ENCODE assay signal across 8 cellular contexts in the genomic region with DNA sequence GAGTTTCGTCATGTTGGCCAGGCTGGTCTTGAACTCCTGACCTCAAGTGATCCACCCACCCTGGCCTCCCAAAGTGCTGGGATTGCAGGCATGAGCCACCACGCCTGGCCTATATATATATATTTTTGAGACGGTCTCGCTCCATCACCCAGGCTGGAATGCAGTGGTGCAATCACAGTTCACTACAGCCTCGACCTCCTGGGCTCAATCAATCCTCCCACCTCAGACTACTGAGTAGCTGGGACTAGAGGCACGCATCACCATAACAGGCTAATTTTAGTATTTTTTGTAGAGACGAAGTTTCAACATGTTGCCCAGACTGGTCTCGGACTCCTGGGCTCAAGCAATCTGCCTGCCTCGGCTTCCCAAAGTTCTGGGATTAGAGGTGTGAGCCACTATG. TPM values are rescaled to one million over a fixed set of nuclear protein-coding genes. Genes with fewer than 3 reads are reported as not detected.
A peak's percentile ranks its signal among the peaks of the same experiment; 100 is the strongest.
DNase-seq lines count a peak whose midpoint lies in the region; ATAC-seq and TF ChIP-seq lines count a peak whose summit lies in the region.
"Not testable (repeated sequence)": the region's sequence is repeated elsewhere in the genome, so short reads cannot be mapped to it uniquely, and the experiment has no call there.

No MANE protein-coding gene starts in this region.

- intact Hi-C loops in CD4-positive, alpha-beta T cell (cut with DNase I, micrococcal nuclease); activated T-helper 2 cell treated with anti-CD3 and anti-CD28 coated beads, Interferon-gamma antibody, Interleukin-2, Interleukin-4, amounts not matched to agents 10 μg/mL and 5 μg/mL and 100 μg/mL, durations not matched to agents 14 hours and 24 hours and 36 hours (cut with micrococcal nuclease): not testable (repeated sequence)

- POLR2A ChIA-PET in CD4-positive, alpha-beta T cell (lab: Charles Lee) = interaction anchor here (1.0 to 9.7 kb wide), 3 partner anchors 17 to 84 kb away, joined by 3 to 106 read pairs (median 3); partner anchors contain the start of gene B9D2

- peaks cover 39% of the 10 kb centered on the region for H4K20me1 ChIP-seq in BLaER1

- peaks cover 80% of the 10 kb centered on the region for H3K4me1 ChIP-seq in BLaER1
- H3K4me1 ChIP-seq in neutrophil (ENCODE audit: control insufficient read depth in 1 of 2, insufficient read depth in 1 of 2, low read depth in 1 of 2, low read length in 1 of 2) = peaks cover 66 to 75% of the 10 kb centered on the region in 2 experiments

- CTCF ChIA-PET in CD4-positive, alpha-beta T cell (lab: Charles Lee) = not testable (repeated sequence)

- peak overlapping the region; percentile 48 for H3K4me3 Mint-ChIP-seq in CD4-positive, alpha-beta T cell
- not testable (repeated sequence) for H3K4me3 Mint-ChIP-seq in T-helper 17 cell; activated T-helper 2 cell treated with anti-CD3 and anti-CD28 coated beads, Interferon-gamma antibody, Interleukin-2, Interleukin-4, amounts not matched to agents 10 μg/mL and 5 μg/mL and 100 μg/mL, durations not matched to agents 14 hours and 24 hours and 36 hours (ENCODE audit: low read depth); effector memory CD8-positive, alpha-beta T cell
- peak overlapping the region; percentile 25 for H3K4me3 Mint-ChIP-seq in central memory CD8-positive, alpha-beta T cell

- H3K27me3 Mint-ChIP-seq in CD4-positive, alpha-beta T cell; T-helper 17 cell; activated T-helper 2 cell treated with anti-CD3 and anti-CD28 coated beads, Interferon-gamma antibody, Interleukin-2, Interleukin-4, amounts not matched to agents 10 μg/mL and 5 μg/mL and 100 μg/mL, durations not matched to agents 14 hours and 24 hours and 36 hours (ENCODE audit: low read depth); central memory CD8-positive, alpha-beta T cell; effector memory CD8-positive, alpha-beta T cell: not testable (repeated sequence)

- not testable (repeated sequence) for H3K27me3 ChIP-seq in BLaER1; CD4-positive, alpha-beta T cell (ENCODE audit: control insufficient read depth, insufficient read depth, low read length); neutrophil

- peaks cover 59% of the 10 kb centered on the region for H3K36me3 ChIP-seq in BLaER1
- H3K36me3 ChIP-seq in neutrophil = peaks cover 57% of the 10 kb centered on the region

- not testable (repeated sequence) for H3K4me3 ChIP-seq in BLaER1; neutrophil (ENCODE audit: low read depth in 1 of 2, low read length in 1 of 2)

- peak overlapping the region; percentile 38 for H3K27ac Mint-ChIP-seq in CD4-positive, alpha-beta T cell
- peak overlapping the region; percentile 51 for H3K27ac Mint-ChIP-seq in T-helper 17 cell
- peak overlapping the region; percentile 33 for H3K27ac Mint-ChIP-seq in activated T-helper 2 cell treated with anti-CD3 and anti-CD28 coated beads, Interferon-gamma antibody, Interleukin-2, Interleukin-4, amounts not matched to agents 10 μg/mL and 5 μg/mL and 100 μg/mL, durations not matched to agents 14 hours and 24 hours and 36 hours
- not testable (repeated sequence) for H3K27ac Mint-ChIP-seq in central memory CD8-positive, alpha-beta T cell (ENCODE audit: low read depth)
- peak overlapping the region; percentile 41 to 98 for H3K27ac Mint-ChIP-seq in effector memory CD8-positive, alpha-beta T cell

- H3K9ac ChIP-seq in BLaER1 = not testable (repeated sequence)

- H3K36me3 Mint-ChIP-seq in CD4-positive, alpha-beta T cell (ENCODE audit: low read depth) = peaks cover 85% of the 10 kb centered on the region
- peaks cover 14% of the 10 kb centered on the region for H3K36me3 Mint-ChIP-seq in T-helper 17 cell (ENCODE audit: low read depth)
- peaks cover 80% of the 10 kb centered on the region for H3K36me3 Mint-ChIP-seq in activated T-helper 2 cell treated with anti-CD3 and anti-CD28 coated beads, Interferon-gamma antibody, Interleukin-2, Interleukin-4, amounts not matched to agents 10 μg/mL and 5 μg/mL and 100 μg/mL, durations not matched to agents 14 hours and 24 hours and 36 hours (ENCODE audit: low read depth)
- H3K36me3 Mint-ChIP-seq in central memory CD8-positive, alpha-beta T cell (ENCODE audit: insufficient read depth) = peaks cover 89% of the 10 kb centered on the region
- H3K36me3 Mint-ChIP-seq in effector memory CD8-positive, alpha-beta T cell (ENCODE audit: insufficient read depth) = peaks cover 100% of the 10 kb centered on the region

- not testable (repeated sequence) for H3K9me3 Mint-ChIP-seq in CD4-positive, alpha-beta T cell; activated T-helper 2 cell treated with anti-CD3 and anti-CD28 coated beads, Interferon-gamma antibody, Interleukin-2, Interleukin-4, amounts not matched to agents 10 μg/mL and 5 μg/mL and 100 μg/mL, durations not matched to agents 14 hours and 24 hours and 36 hours; central memory CD8-positive, alpha-beta T cell; effector memory CD8-positive, alpha-beta T cell

- H3K9me3 ChIP-seq in BLaER1; CD4-positive, alpha-beta T cell (ENCODE audit: control insufficient read depth, low read length); T-helper 17 cell (ENCODE audit: control insufficient read depth, low read length, poor library complexity, severe bottlenecking); neutrophil: not testable (repeated sequence)

- not testable (repeated sequence) for DNase-seq in CD4-positive, alpha-beta T cell; T-helper 17 cell; activated T-helper 2 cell treated with anti-CD3 and anti-CD28 coated beads, Interferon-gamma antibody, Interleukin-2, Interleukin-4, amounts not matched to agents 10 μg/mL and 5 μg/mL and 100 μg/mL, durations not matched to agents 14 hours and 24 hours and 36 hours (ENCODE audit: low spot score); central memory CD8-positive, alpha-beta T cell (ENCODE audit: low spot score in 2 of 2); effector memory CD8-positive, alpha-beta T cell
- peak; percentile 67 for DNase-seq in iris pigment epithelial cell (ENCODE audit: low read depth)

- not testable (repeated sequence) for ATAC-seq in CD4-positive, alpha-beta T cell (ENCODE audit: poor library complexity); T-helper 17 cell; central memory CD8-positive, alpha-beta T cell (replicated peaks; ENCODE audit: extremely low read depth, poor library complexity, severe bottlenecking); effector memory CD8-positive, alpha-beta T cell (replicated peaks)

- H3K4me1 Mint-ChIP-seq in CD4-positive, alpha-beta T cell (ENCODE audit: low read depth) = peaks cover 67% of the 10 kb centered on the region
- peaks cover 42% of the 10 kb centered on the region for H3K4me1 Mint-ChIP-seq in T-helper 17 cell
- H3K4me1 Mint-ChIP-seq in activated T-helper 2 cell treated with anti-CD3 and anti-CD28 coated beads, Interferon-gamma antibody, Interleukin-2, Interleukin-4, amounts not matched to agents 10 μg/mL and 5 μg/mL and 100 μg/mL, durations not matched to agents 14 hours and 24 hours and 36 hours (ENCODE audit: low read depth) = peaks cover 29% of the 10 kb centered on the region
- H3K4me1 Mint-ChIP-seq in central memory CD8-positive, alpha-beta T cell = peaks cover 61% of the 10 kb centered on the region
- peaks cover 59 to 62% of the 10 kb centered on the region in 2 donors for H3K4me1 Mint-ChIP-seq in effector memory CD8-positive, alpha-beta T cell (ENCODE audit: low read depth in 2 of 2)

- peak overlapping the region; percentile 40; the same call in 1 of the 2 replicates for H3K4me2 ChIP-seq in BLaER1

- not testable (repeated sequence) for H3K27ac ChIP-seq in BLaER1; CD4-positive, alpha-beta T cell (ENCODE audit: low read depth, low read length)
- H3K27ac ChIP-seq in neutrophil = peak overlapping the region; percentile 98

- not testable (repeated sequence) for TF ChIP-seq CTCF in CD4-positive, alpha-beta T cell (IDR thresholded peaks at IDR 0.05); neutrophil (IDR thresholded peaks at IDR 0.05)

RNA-seq across cellular contexts. Expression of gene TGFB1, which starts 6.8 kb away (rescaled TPM):
- 100 to 1,000 TPM; 406 to 416 TPM for total RNA-seq in CD4-positive, alpha-beta T cell
- total RNA-seq in T-helper 17 cell = 100 to 1,000 TPM; 408 to 431 TPM
- total RNA-seq in activated T-helper 2 cell treated with anti-CD3 and anti-CD28 coated beads, Interferon-gamma antibody, Interleukin-2, Interleukin-4, amounts not matched to agents 10 μg/mL and 5 μg/mL and 100 μg/mL, durations not matched to agents 14 hours and 24 hours and 36 hours = 125 and 126 TPM in 2 replicates

RNA-seq across cellular contexts. Expression of gene B9D2, which starts 17.0 kb away (rescaled TPM):
- total RNA-seq in CD4-positive, alpha-beta T cell = 10 to 100 TPM; 21.1 to 26.8 TPM
- 10 to 100 TPM; 37.1 to 41.4 TPM for total RNA-seq in T-helper 17 cell
- total RNA-seq in activated T-helper 2 cell treated with anti-CD3 and anti-CD28 coated beads, Interferon-gamma antibody, Interleukin-2, Interleukin-4, amounts not matched to agents 10 μg/mL and 5 μg/mL and 100 μg/mL, durations not matched to agents 14 hours and 24 hours and 36 hours = 6.2 TPM in 2 replicates

RNA-seq across cellular contexts. Expression of gene TMEM91, which starts 29.4 kb away (rescaled TPM):
- total RNA-seq in CD4-positive, alpha-beta T cell = 1 to 10 TPM; 6.8 to 7.7 TPM
- 10 to 100 TPM in 1 of 2 donors, 1 to 10 TPM in 1; 6.9 to 35.0 TPM for total RNA-seq in T-helper 17 cell
- total RNA-seq in activated T-helper 2 cell treated with anti-CD3 and anti-CD28 coated beads, Interferon-gamma antibody, Interleukin-2, Interleukin-4, amounts not matched to agents 10 μg/mL and 5 μg/mL and 100 μg/mL, durations not matched to agents 14 hours and 24 hours and 36 hours = 4.2 and 4.8 TPM in 2 replicates

RNA-seq across cellular contexts. Expression of gene CCDC97, which starts 36.9 kb away (rescaled TPM):
- total RNA-seq in CD4-positive, alpha-beta T cell = 10 to 100 TPM; 27.3 to 29.7 TPM
- 10 to 100 TPM; 34.7 to 35.4 TPM for total RNA-seq in T-helper 17 cell
- total RNA-seq in activated T-helper 2 cell treated with anti-CD3 and anti-CD28 coated beads, Interferon-gamma antibody, Interleukin-2, Interleukin-4, amounts not matched to agents 10 μg/mL and 5 μg/mL and 100 μg/mL, durations not matched to agents 14 hours and 24 hours and 36 hours = 33.5 and 34.4 TPM in 2 replicates

RNA-seq across cellular contexts. Expression of gene EXOSC5, which starts 50.2 kb away (rescaled TPM):
- total RNA-seq in CD4-positive, alpha-beta T cell = 1 to 10 TPM; 6.5 to 7.5 TPM
- total RNA-seq in T-helper 17 cell = 10 to 100 TPM; 12.0 to 13.0 TPM
- total RNA-seq in activated T-helper 2 cell treated with anti-CD3 and anti-CD28 coated beads, Interferon-gamma antibody, Interleukin-2, Interleukin-4, amounts not matched to agents 10 μg/mL and 5 μg/mL and 100 μg/mL, durations not matched to agents 14 hours and 24 hours and 36 hours = 50.4 and 54.3 TPM in 2 replicates
